In the genomic region with DNA sequence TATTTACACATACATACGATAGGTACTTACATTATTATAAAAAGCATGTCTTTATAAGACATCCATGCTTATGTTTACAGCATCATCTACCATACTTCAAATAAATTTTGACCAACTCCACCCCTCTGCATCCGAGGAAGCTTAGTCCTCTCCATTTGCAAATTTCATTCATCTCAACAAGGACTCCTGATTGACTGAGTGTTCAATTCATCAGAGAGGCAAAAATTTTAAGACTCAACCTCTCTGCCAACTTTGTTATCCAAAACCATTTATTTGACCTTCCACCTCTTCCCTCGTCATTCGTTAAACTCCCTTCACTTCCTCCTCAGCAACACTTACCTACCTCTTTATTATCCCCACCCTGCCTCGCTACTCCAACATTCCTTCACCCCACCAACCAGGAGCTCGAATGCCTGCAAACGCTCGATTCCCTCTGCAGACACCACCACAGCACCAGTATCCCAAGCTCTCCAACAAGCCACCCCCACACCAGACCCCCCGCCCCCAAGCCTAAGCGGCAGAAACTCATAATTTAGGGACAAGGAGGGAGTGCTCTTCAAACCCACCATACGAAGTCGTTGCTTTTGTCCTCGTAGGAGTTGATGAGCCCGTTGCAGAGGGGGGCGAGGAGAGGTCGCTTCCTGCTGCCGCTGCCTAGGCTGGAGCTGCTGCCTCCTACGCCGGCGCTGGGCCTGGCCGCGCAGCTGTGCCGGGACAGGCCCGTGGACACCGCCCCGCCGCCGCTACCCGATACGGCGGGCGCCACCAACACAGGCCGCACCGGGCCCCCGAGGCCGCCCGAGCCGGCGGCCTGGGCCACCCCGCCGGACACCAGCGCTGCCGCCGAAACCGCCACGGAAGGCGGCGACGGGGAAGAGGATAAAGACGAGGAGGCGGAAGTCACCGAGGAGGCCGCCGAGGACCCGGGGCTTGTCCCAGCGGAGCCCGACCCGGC, we compare ENCODE assay signal across 1 cellular context.
TF ChIP-seq lines count a peak whose summit lies in the region.

No MANE protein-coding gene starts in this region.

TF ChIP-seq in HepG2, 621 proteins besides CTCF, POLR2A, EP300 and RAD21 (continued from another document and continues in another):
- TF ChIP-seq, protein P1, sequence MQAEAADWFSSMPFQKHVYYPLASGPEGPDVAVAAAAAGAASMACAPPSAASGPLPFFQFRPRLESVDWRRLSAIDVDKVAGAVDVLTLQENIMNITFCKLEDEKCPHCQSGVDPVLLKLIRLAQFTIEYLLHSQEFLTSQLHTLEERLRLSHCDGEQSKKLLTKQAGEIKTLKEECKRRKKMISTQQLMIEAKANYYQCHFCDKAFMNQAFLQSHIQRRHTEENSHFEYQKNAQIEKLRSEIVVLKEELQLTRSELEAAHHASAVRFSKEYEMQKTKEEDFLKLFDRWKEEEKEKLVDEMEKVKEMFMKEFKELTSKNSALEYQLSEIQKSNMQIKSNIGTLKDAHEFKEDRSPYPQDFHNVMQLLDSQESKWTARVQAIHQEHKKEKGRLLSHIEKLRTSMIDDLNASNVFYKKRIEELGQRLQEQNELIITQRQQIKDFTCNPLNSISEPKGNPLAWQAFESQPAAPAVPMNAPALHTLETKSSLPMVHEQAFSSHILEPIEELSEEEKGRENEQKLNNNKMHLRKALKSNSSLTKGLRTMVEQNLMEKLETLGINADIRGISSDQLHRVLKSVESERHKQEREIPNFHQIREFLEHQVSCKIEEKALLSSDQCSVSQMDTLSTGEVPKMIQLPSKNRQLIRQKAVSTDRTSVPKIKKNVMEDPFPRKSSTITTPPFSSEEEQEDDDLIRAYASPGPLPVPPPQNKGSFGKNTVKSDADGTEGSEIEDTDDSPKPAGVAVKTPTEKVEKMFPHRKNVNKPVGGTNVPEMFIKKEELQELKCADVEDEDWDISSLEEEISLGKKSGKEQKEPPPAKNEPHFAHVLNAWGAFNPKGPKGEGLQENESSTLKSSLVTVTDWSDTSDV (CRISPR knock-in tag; IDR thresholded peaks at IDR 0.05): no peak
- TF ChIP-seq MED1 (CRISPR knock-in tag; IDR thresholded peaks at IDR 0.05) (no peak), SP4 (CRISPR knock-in tag; IDR thresholded peaks at IDR 0.05) (0 out of 2 replicates have a peak, but pooled peaks have one; percentile 18), ZNF136 (CRISPR knock-in tag; IDR thresholded peaks at IDR 0.05; ENCODE audit: low read depth) (no peak), ZNF274 (CRISPR knock-in tag; IDR thresholded peaks at IDR 0.05) (0 out of 2 replicates have a peak, but pooled peaks have one; percentile 6), IKZF4 (CRISPR knock-in tag; IDR thresholded peaks at IDR 0.05; ENCODE audit: borderline replicate concordance, low read depth, not compliant biosample characterization) (no peak), REPIN1 (CRISPR knock-in tag; IDR thresholded peaks at IDR 0.05; ENCODE audit: borderline replicate concordance, low read depth) (no peak), SNAI1 (CRISPR knock-in tag; IDR thresholded peaks at IDR 0.05; ENCODE audit: borderline replicate concordance) (no peak), ZNF629 (CRISPR knock-in tag; conservative IDR thresholded peaks at IDR 0.05) (no peak), ZNF292 (CRISPR knock-in tag; IDR thresholded peaks at IDR 0.05; ENCODE audit: borderline replicate concordance, low read depth) (peak; percentile 41), NR2C2 (CRISPR knock-in tag; IDR thresholded peaks at IDR 0.05; ENCODE audit: borderline replicate concordance) (0 out of 2 replicates have a peak, but pooled peaks have one; percentile 14), ZFP36 (IDR thresholded peaks at IDR 0.05; ENCODE audit: borderline replicate concordance, low read depth, low read length, partially characterized antibody) (no peak), MAZ (IDR thresholded peaks at IDR 0.05; ENCODE audit: borderline replicate concordance, low read depth, low read length) (no peak), MAZ (CRISPR knock-in tag; IDR thresholded peaks at IDR 0.05; ENCODE audit: low read depth) (0 out of 2 replicates have a peak, but pooled peaks have one; percentile 36), ZKSCAN5 (CRISPR knock-in tag; IDR thresholded peaks at IDR 0.05) (0 out of 2 replicates have a peak, but pooled peaks have one; percentile 25), TBX2 (CRISPR knock-in tag; IDR thresholded peaks at IDR 0.05; ENCODE audit: borderline replicate concordance) (peak; percentile 13; the same call in 1 of the 2 replicates), SOX6 (IDR thresholded peaks at IDR 0.05) (no peak), SOX6 (CRISPR knock-in tag; IDR thresholded peaks at IDR 0.05) (peak; percentile 5; the same call in 1 of the 2 replicates), MAFK (conservative IDR thresholded peaks at IDR 0.05 in 1 of 2, IDR thresholded peaks at IDR 0.05 in 1 of 2; ENCODE audit: low read length in 2 of 2) (no peak), EEA1 (CRISPR knock-in tag; IDR thresholded peaks at IDR 0.05; ENCODE audit: borderline replicate concordance) (no peak), ZFP82 (CRISPR knock-in tag; IDR thresholded peaks at IDR 0.05; ENCODE audit: borderline replicate concordance) (no peak), ZFY (CRISPR knock-in tag; IDR thresholded peaks at IDR 0.05) (peak; percentile 87), ZNF777 (CRISPR knock-in tag; IDR thresholded peaks at IDR 0.05) (no peak), ZNF558 (CRISPR knock-in tag; IDR thresholded peaks at IDR 0.05; ENCODE audit: borderline replicate concordance) (0 out of 2 replicates have a peak, but pooled peaks have one; percentile 5), RELA (CRISPR knock-in tag; IDR thresholded peaks at IDR 0.05) (no peak), ZNF678 (CRISPR knock-in tag; IDR thresholded peaks at IDR 0.05) (no peak)
- TF ChIP-seq, protein P2, sequence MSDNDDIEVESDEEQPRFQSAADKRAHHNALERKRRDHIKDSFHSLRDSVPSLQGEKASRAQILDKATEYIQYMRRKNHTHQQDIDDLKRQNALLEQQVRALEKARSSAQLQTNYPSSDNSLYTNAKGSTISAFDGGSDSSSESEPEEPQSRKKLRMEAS (IDR thresholded peaks at IDR 0.05): no peak
- TF ChIP-seq, protein P3, sequence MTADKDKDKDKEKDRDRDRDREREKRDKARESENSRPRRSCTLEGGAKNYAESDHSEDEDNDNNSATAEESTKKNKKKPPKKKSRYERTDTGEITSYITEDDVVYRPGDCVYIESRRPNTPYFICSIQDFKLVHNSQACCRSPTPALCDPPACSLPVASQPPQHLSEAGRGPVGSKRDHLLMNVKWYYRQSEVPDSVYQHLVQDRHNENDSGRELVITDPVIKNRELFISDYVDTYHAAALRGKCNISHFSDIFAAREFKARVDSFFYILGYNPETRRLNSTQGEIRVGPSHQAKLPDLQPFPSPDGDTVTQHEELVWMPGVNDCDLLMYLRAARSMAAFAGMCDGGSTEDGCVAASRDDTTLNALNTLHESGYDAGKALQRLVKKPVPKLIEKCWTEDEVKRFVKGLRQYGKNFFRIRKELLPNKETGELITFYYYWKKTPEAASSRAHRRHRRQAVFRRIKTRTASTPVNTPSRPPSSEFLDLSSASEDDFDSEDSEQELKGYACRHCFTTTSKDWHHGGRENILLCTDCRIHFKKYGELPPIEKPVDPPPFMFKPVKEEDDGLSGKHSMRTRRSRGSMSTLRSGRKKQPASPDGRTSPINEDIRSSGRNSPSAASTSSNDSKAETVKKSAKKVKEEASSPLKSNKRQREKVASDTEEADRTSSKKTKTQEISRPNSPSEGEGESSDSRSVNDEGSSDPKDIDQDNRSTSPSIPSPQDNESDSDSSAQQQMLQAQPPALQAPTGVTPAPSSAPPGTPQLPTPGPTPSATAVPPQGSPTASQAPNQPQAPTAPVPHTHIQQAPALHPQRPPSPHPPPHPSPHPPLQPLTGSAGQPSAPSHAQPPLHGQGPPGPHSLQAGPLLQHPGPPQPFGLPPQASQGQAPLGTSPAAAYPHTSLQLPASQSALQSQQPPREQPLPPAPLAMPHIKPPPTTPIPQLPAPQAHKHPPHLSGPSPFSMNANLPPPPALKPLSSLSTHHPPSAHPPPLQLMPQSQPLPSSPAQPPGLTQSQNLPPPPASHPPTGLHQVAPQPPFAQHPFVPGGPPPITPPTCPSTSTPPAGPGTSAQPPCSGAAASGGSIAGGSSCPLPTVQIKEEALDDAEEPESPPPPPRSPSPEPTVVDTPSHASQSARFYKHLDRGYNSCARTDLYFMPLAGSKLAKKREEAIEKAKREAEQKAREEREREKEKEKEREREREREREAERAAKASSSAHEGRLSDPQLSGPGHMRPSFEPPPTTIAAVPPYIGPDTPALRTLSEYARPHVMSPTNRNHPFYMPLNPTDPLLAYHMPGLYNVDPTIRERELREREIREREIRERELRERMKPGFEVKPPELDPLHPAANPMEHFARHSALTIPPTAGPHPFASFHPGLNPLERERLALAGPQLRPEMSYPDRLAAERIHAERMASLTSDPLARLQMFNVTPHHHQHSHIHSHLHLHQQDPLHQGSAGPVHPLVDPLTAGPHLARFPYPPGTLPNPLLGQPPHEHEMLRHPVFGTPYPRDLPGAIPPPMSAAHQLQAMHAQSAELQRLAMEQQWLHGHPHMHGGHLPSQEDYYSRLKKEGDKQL (CRISPR knock-in tag; IDR thresholded peaks at IDR 0.05; ENCODE audit: low read depth): 0 out of 2 replicates have a peak, but pooled peaks have one; percentile 1
- TF ChIP-seq, protein P4, sequence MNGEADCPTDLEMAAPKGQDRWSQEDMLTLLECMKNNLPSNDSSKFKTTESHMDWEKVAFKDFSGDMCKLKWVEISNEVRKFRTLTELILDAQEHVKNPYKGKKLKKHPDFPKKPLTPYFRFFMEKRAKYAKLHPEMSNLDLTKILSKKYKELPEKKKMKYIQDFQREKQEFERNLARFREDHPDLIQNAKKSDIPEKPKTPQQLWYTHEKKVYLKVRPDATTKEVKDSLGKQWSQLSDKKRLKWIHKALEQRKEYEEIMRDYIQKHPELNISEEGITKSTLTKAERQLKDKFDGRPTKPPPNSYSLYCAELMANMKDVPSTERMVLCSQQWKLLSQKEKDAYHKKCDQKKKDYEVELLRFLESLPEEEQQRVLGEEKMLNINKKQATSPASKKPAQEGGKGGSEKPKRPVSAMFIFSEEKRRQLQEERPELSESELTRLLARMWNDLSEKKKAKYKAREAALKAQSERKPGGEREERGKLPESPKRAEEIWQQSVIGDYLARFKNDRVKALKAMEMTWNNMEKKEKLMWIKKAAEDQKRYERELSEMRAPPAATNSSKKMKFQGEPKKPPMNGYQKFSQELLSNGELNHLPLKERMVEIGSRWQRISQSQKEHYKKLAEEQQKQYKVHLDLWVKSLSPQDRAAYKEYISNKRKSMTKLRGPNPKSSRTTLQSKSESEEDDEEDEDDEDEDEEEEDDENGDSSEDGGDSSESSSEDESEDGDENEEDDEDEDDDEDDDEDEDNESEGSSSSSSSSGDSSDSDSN (CRISPR knock-in tag; IDR thresholded peaks at IDR 0.05): peak; percentile 88
- TF ChIP-seq, protein P5, sequence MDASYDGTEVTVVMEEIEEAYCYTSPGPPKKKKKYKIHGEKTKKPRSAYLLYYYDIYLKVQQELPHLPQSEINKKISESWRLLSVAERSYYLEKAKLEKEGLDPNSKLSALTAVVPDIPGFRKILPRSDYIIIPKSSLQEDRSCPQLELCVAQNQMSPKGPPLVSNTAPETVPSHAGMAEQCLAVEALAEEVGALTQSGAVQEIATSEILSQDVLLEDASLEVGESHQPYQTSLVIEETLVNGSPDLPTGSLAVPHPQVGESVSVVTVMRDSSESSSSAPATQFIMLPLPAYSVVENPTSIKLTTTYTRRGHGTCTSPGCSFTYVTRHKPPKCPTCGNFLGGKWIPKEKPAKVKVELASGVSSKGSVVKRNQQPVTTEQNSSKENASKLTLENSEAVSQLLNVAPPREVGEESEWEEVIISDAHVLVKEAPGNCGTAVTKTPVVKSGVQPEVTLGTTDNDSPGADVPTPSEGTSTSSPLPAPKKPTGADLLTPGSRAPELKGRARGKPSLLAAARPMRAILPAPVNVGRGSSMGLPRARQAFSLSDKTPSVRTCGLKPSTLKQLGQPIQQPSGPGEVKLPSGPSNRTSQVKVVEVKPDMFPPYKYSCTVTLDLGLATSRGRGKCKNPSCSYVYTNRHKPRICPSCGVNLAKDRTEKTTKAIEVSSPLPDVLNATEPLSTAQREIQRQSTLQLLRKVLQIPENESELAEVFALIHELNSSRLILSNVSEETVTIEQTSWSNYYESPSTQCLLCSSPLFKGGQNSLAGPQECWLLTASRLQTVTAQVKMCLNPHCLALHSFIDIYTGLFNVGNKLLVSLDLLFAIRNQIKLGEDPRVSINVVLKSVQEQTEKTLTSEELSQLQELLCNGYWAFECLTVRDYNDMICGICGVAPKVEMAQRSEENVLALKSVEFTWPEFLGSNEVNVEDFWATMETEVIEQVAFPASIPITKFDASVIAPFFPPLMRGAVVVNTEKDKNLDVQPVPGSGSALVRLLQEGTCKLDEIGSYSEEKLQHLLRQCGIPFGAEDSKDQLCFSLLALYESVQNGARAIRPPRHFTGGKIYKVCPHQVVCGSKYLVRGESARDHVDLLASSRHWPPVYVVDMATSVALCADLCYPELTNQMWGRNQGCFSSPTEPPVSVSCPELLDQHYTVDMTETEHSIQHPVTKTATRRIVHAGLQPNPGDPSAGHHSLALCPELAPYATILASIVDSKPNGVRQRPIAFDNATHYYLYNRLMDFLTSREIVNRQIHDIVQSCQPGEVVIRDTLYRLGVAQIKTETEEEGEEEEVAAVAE (CRISPR knock-in tag; IDR thresholded peaks at IDR 0.05; ENCODE audit: borderline replicate concordance): no peak
- TF ChIP-seq, protein P6, sequence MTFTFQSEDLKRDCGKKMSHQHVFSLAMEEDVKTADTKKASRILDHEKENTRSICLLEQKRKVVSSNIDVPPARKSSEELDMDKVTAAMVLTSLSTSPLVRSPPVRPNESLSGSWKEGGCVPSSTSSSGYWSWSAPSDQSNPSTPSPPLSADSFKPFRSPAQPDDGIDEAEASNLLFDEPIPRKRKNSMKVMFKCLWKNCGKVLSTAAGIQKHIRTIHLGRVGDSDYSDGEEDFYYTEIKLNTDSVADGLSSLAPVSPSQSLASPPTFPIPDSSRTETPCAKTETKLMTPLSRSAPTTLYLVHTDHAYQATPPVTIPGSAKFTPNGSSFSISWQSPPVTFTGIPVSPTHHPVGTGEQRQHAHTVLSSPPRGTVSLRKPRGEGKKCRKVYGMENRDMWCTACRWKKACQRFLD (CRISPR knock-in tag; IDR thresholded peaks at IDR 0.05; ENCODE audit: borderline replicate concordance): no peak
- TF ChIP-seq, protein P7, sequence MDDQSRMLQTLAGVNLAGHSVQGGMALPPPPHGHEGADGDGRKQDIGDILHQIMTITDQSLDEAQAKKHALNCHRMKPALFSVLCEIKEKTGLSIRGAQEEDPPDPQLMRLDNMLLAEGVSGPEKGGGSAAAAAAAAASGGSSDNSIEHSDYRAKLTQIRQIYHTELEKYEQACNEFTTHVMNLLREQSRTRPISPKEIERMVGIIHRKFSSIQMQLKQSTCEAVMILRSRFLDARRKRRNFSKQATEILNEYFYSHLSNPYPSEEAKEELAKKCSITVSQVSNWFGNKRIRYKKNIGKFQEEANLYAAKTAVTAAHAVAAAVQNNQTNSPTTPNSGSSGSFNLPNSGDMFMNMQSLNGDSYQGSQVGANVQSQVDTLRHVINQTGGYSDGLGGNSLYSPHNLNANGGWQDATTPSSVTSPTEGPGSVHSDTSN (CRISPR knock-in tag; IDR thresholded peaks at IDR 0.05; ENCODE audit: borderline replicate concordance): no peak
- TF ChIP-seq, protein P8, sequence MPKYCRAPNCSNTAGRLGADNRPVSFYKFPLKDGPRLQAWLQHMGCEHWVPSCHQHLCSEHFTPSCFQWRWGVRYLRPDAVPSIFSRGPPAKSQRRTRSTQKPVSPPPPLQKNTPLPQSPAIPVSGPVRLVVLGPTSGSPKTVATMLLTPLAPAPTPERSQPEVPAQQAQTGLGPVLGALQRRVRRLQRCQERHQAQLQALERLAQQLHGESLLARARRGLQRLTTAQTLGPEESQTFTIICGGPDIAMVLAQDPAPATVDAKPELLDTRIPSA (CRISPR knock-in tag; IDR thresholded peaks at IDR 0.05; ENCODE audit: borderline replicate concordance): no peak
